ENCODE assay signal across 8 cellular contexts in genomic region chr1:9275567-9276034, GRCh38. TPM values are rescaled to one million over a fixed set of nuclear protein-coding genes. Genes with fewer than 3 reads are reported as not detected.
A peak's percentile ranks its signal among the peaks of the same experiment; 100 is the strongest.
DNase-seq lines count a peak whose midpoint lies in the region; ATAC-seq and TF ChIP-seq lines count a peak whose summit lies in the region.

No MANE protein-coding gene starts in this region.

- H3K4me3 ChIP-seq in RWPE2 (ENCODE audit: severe bottlenecking) (no peak overlapping the region), H7 (ENCODE audit: insufficient read depth, low read depth, low read length) (no peak overlapping the region)

- H3K36me3 ChIP-seq in RWPE2 (ENCODE audit: low read depth) (no peaks in the 10 kb centered on the region), H7 (replicated peaks; ENCODE audit: control insufficient read depth, insufficient read depth, low read length) (no peaks in the 10 kb centered on the region)

- H3K27ac ChIP-seq in RWPE2 (ENCODE audit: poor library complexity, severe bottlenecking), result no peak overlapping the region

- H3K27me3 ChIP-seq in RWPE2 (ENCODE audit: insufficient read depth, poor library complexity, severe bottlenecking) (no peaks in the 10 kb centered on the region), H7 (ENCODE audit: control insufficient read depth, insufficient read depth, low read length) (peaks cover under 1% of the 10 kb centered on the region; the same call in 1 of the 2 replicates)

- H3K9me3 ChIP-seq in RWPE2 (ENCODE audit: severe bottlenecking), result no peaks in the 10 kb centered on the region

- peak; percentile 72 for ATAC-seq in GM18861 (IDR thresholded peaks at IDR 0.05; ENCODE audit: unreplicated experiment)
- peak; percentile 79 for ATAC-seq in HG03095 (IDR thresholded peaks at IDR 0.05; ENCODE audit: unreplicated experiment)
- peak; percentile 76 for ATAC-seq in RWPE2 (ENCODE audit: low read depth)

- H3K4me1 ChIP-seq in RWPE2 (ENCODE audit: insufficient read depth, poor library complexity, severe bottlenecking), result peaks cover 20% of the 10 kb centered on the region

- DNase-seq in RWPE2 (ENCODE audit: low spot score) (no peak), kidney tubule cell (ENCODE audit: low spot score) (peak; percentile 81), NCI-H1417 (lab: John Stamatoyannopoulos, UW) (no peak), H7 (no peak)
- DNase-seq in activated gamma-delta T cell treated with anti-CD3 and anti-CD28 coated beads, Interleukin-2, amount 50 U/mL, for 16 hours (ENCODE audit: low read depth), result peak; percentile 65
- DNase-seq in stimulated activated CD8-positive, alpha-beta memory T cell treated with anti-CD3 and anti-CD28 coated beads, Interleukin-7, amount 100 ng/mL, for 24 hours (ENCODE audit: low read depth), result peak; percentile 67

- TF ChIP-seq CTCF in RWPE2 (IDR thresholded peaks at IDR 0.05; ENCODE audit: poor library complexity, severe bottlenecking), result no peak

RNA-seq across cellular contexts. Expression of gene SPSB1, which starts 17.1 kb away (rescaled TPM):
- 4.2 and 6.5 TPM in 2 replicates for total RNA-seq in H7 (2014; rRNA removed; shearing (Covaris generic))

RNA-seq across cellular contexts. Expression of gene H6PD, which starts 41.0 kb away (rescaled TPM):
- total RNA-seq in H7 (2014; rRNA removed; shearing (Covaris generic)), result 13.9 and 20.2 TPM in 2 replicates

Comparison
In these comparisons a context has a peak if more than half of its experiments do, and no peak if none do; other contexts are left out.
1. DNase-seq: peak in activated gamma-delta T cell treated with anti-CD3 and anti-CD28 coated beads, Interleukin-2, amount 50 U/mL, for 16 hours (single experiment), kidney tubule cell (single experiment) and stimulated activated CD8-positive, alpha-beta memory T cell treated with anti-CD3 and anti-CD28 coated beads, Interleukin-7, amount 100 ng/mL, for 24 hours (single experiment); none in RWPE2 (single experiment), NCI-H1417 (0 of 3) and H7 (single experiment).
2. Peak in every context shown above with its lines, with median percentiles within 50 percentile points of each other: ATAC-seq.